ENCODE assay signal across 34 cellular contexts in genomic region chr15:39458131-39458530, GRCh38.
"Had no signal": no experiment of that assay in that cellular context is flagged by ENCODE, and none has a peak within 500 bp of the region (broad histone marks: within the 10 kb centered on the region; RNA-seq: fewer than 3 reads in every experiment).

No MANE protein-coding gene starts in this region.

- H3K4me3 ChIP-seq: adrenal gland, ascending aorta, body of pancreas, breast epithelium, cardiac muscle cell had no signal

- FAIRE-seq: astrocyte, bronchial epithelial cell had no signal

- H3K27me3 ChIP-seq: adrenal gland, ascending aorta, body of pancreas, brain microvascular endothelial cell, breast epithelium, cardiac muscle cell had no signal

- H3K27ac ChIP-seq: adrenal gland, ascending aorta, body of pancreas, brain microvascular endothelial cell, breast epithelium, cardiac muscle cell had no signal

- H3K36me3 ChIP-seq: adrenal gland, ascending aorta, brain microvascular endothelial cell, breast epithelium, cardiac muscle cell had no signal

- DNase-seq: activated effector memory CD4-positive, alpha-beta T cell treated with anti-CD3 and anti-CD28 coated beads, Interleukin-2, amount 50 U/mL, for 16 hours; activated effector memory CD4-positive, alpha-beta T cell treated with Interleukin-2 at 50 U/mL for 16 hours; activated gamma-delta T cell; activated gamma-delta T cell treated with Interleukin-2 at 50 U/mL for 16 hours; activated naive CD4-positive, alpha-beta T cell; activated naive CD4-positive, alpha-beta T cell treated with anti-CD3 and anti-CD28 coated beads for 36 hours; activated naive CD4-positive, alpha-beta T cell treated with anti-CD3 and anti-CD28 coated beads, Interleukin-2, amount 10 ng/mL, durations not matched to agents 7 days and 5 days; activated naive CD4-positive, alpha-beta T cell treated with anti-CD3 and anti-CD28 coated beads, Interleukin-2, amount 50 U/mL, for 16 hours; activated naive CD4-positive, alpha-beta T cell treated with Interleukin-2 at 50 U/mL for 16 hours; activated naive CD8-positive, alpha-beta T cell treated with anti-CD3 and anti-CD28 coated beads for 36 hours; activated naive CD8-positive, alpha-beta T cell treated with anti-CD3 and anti-CD28 coated beads, Interleukin-2, amount 10 ng/mL, durations not matched to agents 7 days and 5 days; activated naive CD8-positive, alpha-beta T cell treated with anti-CD3 and anti-CD28 coated beads, Interleukin-2, amount 50 U/mL, for 24 hours; activated T-cell treated with anti-CD3 and anti-CD28 coated beads, Interleukin-2, amount 50 U/mL, for 1 hour; activated T-cell treated with anti-CD3 and anti-CD28 coated beads, Interleukin-2, amount 50 U/mL, for 24 hours; activated T-cell treated with anti-CD3 and anti-CD28 coated beads, Interleukin-2, amount 50 U/mL, for 4 hours; activated T-cell treated with anti-CD3 and anti-CD28 coated beads, Interleukin-2, amount 50 U/mL, for 48 hours; activated T-cell treated with anti-CD3 and anti-CD28 coated beads, Interleukin-2, amount 50 U/mL, for 72 hours; adrenal gland; amniotic stem cell; amygdala; anterior cingulate cortex; aorta; body of pancreas; brain microvascular endothelial cell; caudate nucleus; central memory CD4-positive, alpha-beta T cell; cerebellar nuclear complex had no signal

- ATAC-seq: activated naive CD4-positive, alpha-beta T cell treated with anti-CD3 and anti-CD28 coated beads, Interleukin-2, amount 50 U/mL, for 72 hours; activated naive CD8-positive, alpha-beta T cell treated with anti-CD3 and anti-CD28 coated beads, Interleukin-2, amount 50 U/mL, for 24 hours; activated T-cell treated with anti-CD3 and anti-CD28 coated beads, Interleukin-2, amount 50 U/mL, for 4 hours; activated T-cell treated with anti-CD3 and anti-CD28 coated beads, Interleukin-2, amount 50 U/mL, for 72 hours; activated T-helper 17 cell treated with anti-CD3 and anti-CD28 coated beads, Interleukin-2, amount 50 U/mL, for 72 hours; body of pancreas had no signal

- H3K9me3 ChIP-seq: adrenal gland, ascending aorta, body of pancreas, breast epithelium had no signal

- H3K4me1 ChIP-seq: ascending aorta, breast epithelium had no signal
